9 cellular contexts compared by ENCODE assay signal in genomic region chr1:115139381-115139780, GRCh38. TPM values are rescaled to one million over a fixed set of nuclear protein-coding genes. Genes with fewer than 3 reads are reported as not detected.
A peak's percentile ranks its signal among the peaks of the same experiment; 100 is the strongest.
DNase-seq lines count a peak whose midpoint lies in the region; ATAC-seq and TF ChIP-seq lines count a peak whose summit lies in the region.
"Had no signal": no experiment of that assay in that cellular context is flagged by ENCODE, and none has a peak within 500 bp of the region (broad histone marks: within the 10 kb centered on the region; RNA-seq: fewer than 3 reads in every experiment).

No MANE protein-coding gene starts in this region.

- H3K27me3 ChIP-seq in mesendoderm (ENCODE audit: insufficient read depth, low read length, poor library complexity) = no peaks in the 10 kb centered on the region
- no peaks in the 10 kb centered on the region for H3K27me3 ChIP-seq in Peyer's patch

- no peak overlapping the region for H3K27ac Mint-ChIP-seq in T-helper 17 cell
- H3K27ac Mint-ChIP-seq in stimulated activated naive CD8-positive, alpha-beta T cell treated with anti-CD3 and anti-CD28 coated beads, Interleukin-15, amount 100 ng/mL, for 72 hours = no peak overlapping the region

- no peaks in the 10 kb centered on the region for H3K36me3 Mint-ChIP-seq in T-helper 17 cell (ENCODE audit: low read depth)

- H3K4me1 Mint-ChIP-seq in T-helper 17 cell = peaks cover 11% of the 10 kb centered on the region
- H3K4me1 Mint-ChIP-seq in stimulated activated naive CD8-positive, alpha-beta T cell treated with anti-CD3 and anti-CD28 coated beads, Interleukin-15, amount 100 ng/mL, for 72 hours = peaks cover 4% of the 10 kb centered on the region

- no peak for TF ChIP-seq POLR2A in Peyer's patch (IDR thresholded peaks at IDR 0.05)

- H3K27ac ChIP-seq in mesendoderm (ENCODE audit: low read depth, low read length) (no peak overlapping the region), Peyer's patch (no peak overlapping the region)
- H3K27ac ChIP-seq: suprapubic skin had no signal

- H3K18ac ChIP-seq in mesendoderm (ENCODE audit: low read length) = no peak overlapping the region

- H3K23ac ChIP-seq in mesendoderm (ENCODE audit: low read length) = no peak overlapping the region

- H2BK15ac ChIP-seq in mesendoderm (replicated peaks; ENCODE audit: low read depth) = no peak overlapping the region

- no peak overlapping the region for H2BK5ac ChIP-seq in mesendoderm (ENCODE audit: low read length)

- intact Hi-C loops in left ventricle myocardium superior (cut with micrococcal nuclease) (loop anchor here (5.0 kb wide), 1 partner anchor 323 kb away; no protein-coding TSS in a partner anchor), cardiac septum (cut with DNase I) (loop anchor here (2.0 to 5.0 kb wide), 2 partner anchors 138 to 367 kb away; no protein-coding TSS in a partner anchor)

- H3K9ac ChIP-seq in mesendoderm (ENCODE audit: low read length) = no peak overlapping the region

- H3K4me3 ChIP-seq in mesendoderm (ENCODE audit: low read length) = no peak overlapping the region
- H3K4me3 ChIP-seq in Peyer's patch = no peak overlapping the region
- H3K4me3 ChIP-seq: suprapubic skin had no signal

- H2BK120ac ChIP-seq in mesendoderm (ENCODE audit: low read depth, low read length) = no peak overlapping the region

- H4K5ac ChIP-seq in mesendoderm (ENCODE audit: low read length) = no peak overlapping the region

- peak overlapping the region; percentile 60 for H3K56ac ChIP-seq in mesendoderm (ENCODE audit: low read length)

- ATAC-seq in left ventricle myocardium superior (no peak), T-helper 17 cell (no peak), HG03045 (IDR thresholded peaks at IDR 0.05; ENCODE audit: unreplicated experiment) (no peak)
- no peak for ATAC-seq in stimulated activated naive CD8-positive, alpha-beta T cell treated with anti-CD3 and anti-CD28 coated beads, Interleukin-15, amount 100 ng/mL, for 72 hours

- peak overlapping the region; percentile 59 for H3K4me3 Mint-ChIP-seq in T-helper 17 cell
- peak overlapping the region in 1 of 2 donors; percentile 32 for H3K4me3 Mint-ChIP-seq in stimulated activated naive CD8-positive, alpha-beta T cell treated with anti-CD3 and anti-CD28 coated beads, Interleukin-15, amount 100 ng/mL, for 72 hours

- WGBS in mesendoderm (ENCODE audit: extremely low coverage, insufficient coverage, low lambda C conversion rate) = no CpG with 5 or more reads among the region's 9 CpGs

- no peaks in the 10 kb centered on the region for H3K9me3 ChIP-seq in T-helper 17 cell (ENCODE audit: control insufficient read depth, low read length, poor library complexity, severe bottlenecking)
- H3K9me3 ChIP-seq in Peyer's patch = no peaks in the 10 kb centered on the region
- H3K9me3 ChIP-seq: suprapubic skin had no signal

- DNase-seq in left ventricle myocardium superior (peak; percentile 29), cardiac septum (ENCODE audit: low spot score) (no peak), T-helper 17 cell (no peak), mesendoderm (no peak), Peyer's patch (no peak), AG08396 (ENCODE audit: low spot score) (no peak)
- DNase-seq in stimulated activated naive CD8-positive, alpha-beta T cell treated with anti-CD3 and anti-CD28 coated beads, Interleukin-15, amount 100 ng/mL, for 72 hours = no peak

- TF ChIP-seq CTCF in Peyer's patch (IDR thresholded peaks at IDR 0.05) = no peak

- no peak overlapping the region for H2AK5ac ChIP-seq in mesendoderm (ENCODE audit: low read length)

- no peak overlapping the region for H3K4ac ChIP-seq in mesendoderm (ENCODE audit: low read depth, low read length)

- H3K4me1 ChIP-seq in mesendoderm (ENCODE audit: control insufficient read depth, low read depth, low read length) (peaks cover 8% of the 10 kb centered on the region), Peyer's patch (no peaks in the 10 kb centered on the region)

- no peaks in the 10 kb centered on the region for H3K9me3 Mint-ChIP-seq in stimulated activated naive CD8-positive, alpha-beta T cell treated with anti-CD3 and anti-CD28 coated beads, Interleukin-15, amount 100 ng/mL, for 72 hours

- H3K36me3 ChIP-seq in mesendoderm (ENCODE audit: control insufficient read depth, insufficient read depth, low read length) (no peaks in the 10 kb centered on the region), Peyer's patch (no peaks in the 10 kb centered on the region)
- H3K36me3 ChIP-seq: suprapubic skin had no signal

- H3K4me2 ChIP-seq in mesendoderm (ENCODE audit: low read length) = no peak overlapping the region

- peaks cover 72% of the 10 kb centered on the region for H3K27me3 Mint-ChIP-seq in T-helper 17 cell
- peaks cover 28% of the 10 kb centered on the region for H3K27me3 Mint-ChIP-seq in stimulated activated naive CD8-positive, alpha-beta T cell treated with anti-CD3 and anti-CD28 coated beads, Interleukin-15, amount 100 ng/mL, for 72 hours

- no peak overlapping the region for H4K8ac ChIP-seq in mesendoderm (ENCODE audit: low read depth, low read length)

- no peaks in the 10 kb centered on the region for H3K79me1 ChIP-seq in mesendoderm (ENCODE audit: low read length)

- no peaks in the 10 kb centered on the region for H3K79me2 ChIP-seq in mesendoderm (ENCODE audit: control insufficient read depth, insufficient read depth, low read length)

RNA-seq across cellular contexts. Expression of gene TSPAN2, which starts 50.1 kb away (rescaled TPM):
- 6.2 TPM for total RNA-seq in left ventricle myocardium superior
- 3.3 TPM for total RNA-seq in cardiac septum
- total RNA-seq in T-helper 17 cell = 10 to 100 TPM in 1 of 2 donors, 1 to 10 TPM in 1; 9.2 to 14.2 TPM
- 3.9 TPM for polyA plus RNA-seq in mesendoderm (2013, experiment 1 of 2)
- polyA plus RNA-seq in mesendoderm (2013, experiment 2 of 2) = 4.5 TPM
- 1 to 10 TPM; 1.8 to 3.3 (median 2.6) TPM for total RNA-seq in Peyer's patch
